Comparison of ENCODE assay signal across 34 cellular contexts in genomic region chr1:204947338-204947737, GRCh38.
"Had no signal": no experiment of that assay in that cellular context is flagged by ENCODE, and none has a peak within 500 bp of the region (broad histone marks: within the 10 kb centered on the region; RNA-seq: fewer than 3 reads in every experiment).

No MANE protein-coding gene starts in this region.

- DNase-seq: activated CD4-positive, alpha-beta memory T cell treated with anti-CD3 and anti-CD28 coated beads, Interleukin-2, amount 10 ng/mL, durations not matched to agents 7 days and 5 days; activated CD4-positive, alpha-beta T cell treated with anti-CD3 and anti-CD28 coated beads for 1 hour; activated CD4-positive, alpha-beta T cell treated with anti-CD3 and anti-CD28 coated beads for 48 hours; activated CD4-positive, CD25-positive, alpha-beta regulatory T cell; activated CD8-positive, alpha-beta memory T cell treated with anti-CD3 and anti-CD28 coated beads for 24 hours; activated CD8-positive, alpha-beta memory T cell treated with anti-CD3 and anti-CD28 coated beads, Interleukin-2, amount 10 ng/mL, durations not matched to agents 7 days and 5 days; activated CD8-positive, alpha-beta memory T cell treated with anti-CD3 and anti-CD28 coated beads, Interleukin-2, amount 50 U/mL, for 48 hours; activated effector memory CD4-positive, alpha-beta T cell treated with anti-CD3 and anti-CD28 coated beads, Interleukin-2, amount 50 U/mL, for 16 hours; activated naive CD4-positive, alpha-beta T cell; activated naive CD4-positive, alpha-beta T cell treated with anti-CD3 and anti-CD28 coated beads, Interleukin-2, amount 50 U/mL, for 16 hours; activated naive CD8-positive, alpha-beta T cell treated with anti-CD3 and anti-CD28 coated beads for 36 hours; activated T-cell treated with anti-CD3 and anti-CD28 coated beads, Interleukin-2, amount 50 U/mL, for 48 hours; amniotic stem cell; body of pancreas; central memory CD4-positive, alpha-beta T cell; Kasumi-1; KG1; MG63; NCI-H1048; NCI-H1105 treated with DMSO at 0.1 percent for 48 hours; NCI-H1436; NCI-H1694 treated with DMSO at 0.1 percent for 48 hours; NCI-H2029; NCI-H345; NCI-H524 treated with DMSO at 0.1 percent for 48 hours; PC-3; Peyer's patch; RPMI8226; SHP77 treated with DMSO at 0.1 percent for 48 hours; T-helper 1 cell; T-helper 2 cell; T-helper 9 cell had no signal

- H3K27ac ChIP-seq: body of pancreas, Peyer's patch, VCaP had no signal

- H3K36me3 ChIP-seq: MG63, Peyer's patch had no signal

- H3K27me3 ChIP-seq: body of pancreas, MG63, Peyer's patch had no signal

- H3K4me3 ChIP-seq: body of pancreas, MG63, Peyer's patch had no signal

- H3K4me1 ChIP-seq: body of pancreas, Peyer's patch had no signal

- H3K9me3 ChIP-seq: body of pancreas, MG63, Peyer's patch had no signal

- ATAC-seq: activated CD8-positive, alpha-beta memory T cell treated with anti-CD3 and anti-CD28 coated beads, Interleukin-2, amount 10 ng/mL, durations not matched to agents 7 days and 5 days; body of pancreas; PC-3; SK-N-SH treated with all-trans-retinoic acid at 6 μM for 48 hours had no signal
